8 cellular contexts compared by ENCODE assay signal in genomic region chr10:30392564-30392990, GRCh38. TPM values are rescaled to one million over a fixed set of nuclear protein-coding genes. Genes with fewer than 3 reads are reported as not detected.
DNase-seq lines count a peak whose midpoint lies in the region; ATAC-seq and TF ChIP-seq lines count a peak whose summit lies in the region.

No MANE protein-coding gene starts in this region.

- intact Hi-C loops in left lung (cut with DNase I), result loop anchor here in 1 of 2 donors (5.0 kb wide), 1 partner anchor 200 kb away; no protein-coding TSS in a partner anchor

- H3K4me1 ChIP-seq in left lung, result peaks cover 0 to 16% of the 10 kb centered on the region in 2 donors

- H3K27me3 ChIP-seq in left lung, result no peaks in the 10 kb centered on the region

- no peak overlapping the region for H3K27ac ChIP-seq in left lung

- no peaks in the 10 kb centered on the region for H3K36me3 ChIP-seq in left lung

- no peaks in the 10 kb centered on the region for H3K9me3 ChIP-seq in left lung

- no peak overlapping the region for H3K4me3 ChIP-seq in left lung

- TF ChIP-seq CTCF in left lung (IDR thresholded peaks at IDR 0.05), result peak; percentile 89 to 92

- DNase-seq in NCI-H2107 (lab: John Stamatoyannopoulos, UW) (peak; percentile 2), NCI-H2107 treated with DMSO at 0.1 percent for 48 hours (lab: John Stamatoyannopoulos, UW; ENCODE audit: unreplicated experiment) (no peak), NCI-H2227 treated with DMSO at 0.1 percent for 48 hours (lab: John Stamatoyannopoulos, UW) (peak; percentile 34), cerebellum (ENCODE audit: low spot score) (peak; percentile 21), left lung (peak; percentile 79 to 92)
- DNase-seq in activated CD4-positive, alpha-beta T cell treated with anti-CD3 and anti-CD28 coated beads for 24 hours (ENCODE audit: low read depth in 2 of 2), result peak; percentile 60 to 68
- DNase-seq in stimulated activated CD4-positive, alpha-beta T cell treated with anti-CD3 and anti-CD28 coated beads, Interleukin-2, amount 100 ng/mL, for 48 hours, result peak; percentile 75 to 82

- ATAC-seq in HG02938 (IDR thresholded peaks at IDR 0.05; ENCODE audit: unreplicated experiment), result peak; percentile 85
- peak; percentile 100 for ATAC-seq in left lung

RNA-seq across cellular contexts. Expression of gene MAP3K8, which starts 41.4 kb away (rescaled TPM):
- total RNA-seq in cerebellum, result 3.8 TPM
- total RNA-seq in left lung, result 10 to 100 TPM; 25.2 to 57.3 TPM

RNA-seq across cellular contexts. Expression of gene MTPAP, which starts 43.5 kb away (rescaled TPM):
- total RNA-seq in cerebellum (27.4 TPM), left lung (10 to 100 TPM; 19.6 to 23.2 TPM)
